In genomic region chr17:67105213-67105612, GRCh38 we compare ENCODE assay signal across 15 cellular contexts.
DNase-seq lines count a peak whose midpoint lies in the region; ATAC-seq, FAIRE-seq and TF ChIP-seq lines count a peak whose summit lies in the region.
"Had no signal": no experiment of that assay in that cellular context is flagged by ENCODE, and none has a peak within 500 bp of the region (broad histone marks: within the 10 kb centered on the region; RNA-seq: fewer than 3 reads in every experiment).

No MANE protein-coding gene starts in this region.

- H3K27me3 ChIP-seq in astrocyte (ENCODE audit: insufficient read depth, low read length) (no peaks in the 10 kb centered on the region), mesenchymal stem cell (ENCODE audit: control insufficient read depth in 1 of 2, insufficient read depth in 1 of 2, low read length in 2 of 2) (no peaks in the 10 kb centered on the region), ovary (no peaks in the 10 kb centered on the region)
- H3K27me3 ChIP-seq: dorsolateral prefrontal cortex had no signal

- H3K18ac ChIP-seq in mesenchymal stem cell (ENCODE audit: low read depth in 1 of 2, low read length in 2 of 2), result no peak overlapping the region

- intact Hi-C loops in ovary (cut with DNase I), result no loop called here

- peaks cover 11% of the 10 kb centered on the region for H4K20me1 ChIP-seq in astrocyte (ENCODE audit: insufficient read depth, low read length)

- peaks cover 19% of the 10 kb centered on the region for H3K36me3 ChIP-seq in astrocyte (ENCODE audit: insufficient read depth, low read length)
- H3K36me3 ChIP-seq in mesenchymal stem cell (ENCODE audit: control insufficient read depth in 1 of 2, insufficient read depth in 2 of 2, low read depth in 1 of 2, low read length in 2 of 2), result peaks cover 13 to 35% of the 10 kb centered on the region in 2 experiments
- H3K36me3 ChIP-seq in ovary, result no peaks in the 10 kb centered on the region

- no peak overlapping the region for H2AK5ac ChIP-seq in mesenchymal stem cell (ENCODE audit: low read length, severe bottlenecking)

- H4K91ac ChIP-seq in mesenchymal stem cell (ENCODE audit: low read length), result no peak overlapping the region

- peaks cover 16% of the 10 kb centered on the region for H3K4me1 Mint-ChIP-seq in astrocyte (ENCODE audit: low read depth, unreplicated experiment)
- H3K4me1 Mint-ChIP-seq: activated naive CD4-positive, alpha-beta T cell treated with anti-CD3 and anti-CD28 coated beads, Interleukin-2, amount 10 ng/mL, durations not matched to agents 7 days and 5 days had no signal

- ATAC-seq in HG02840 (IDR thresholded peaks at IDR 0.05; ENCODE audit: low FRiP score, unreplicated experiment), result no peak
- ATAC-seq: CD8-positive, alpha-beta T cell had no signal

- H3K27ac ChIP-seq in astrocyte (ENCODE audit: low read depth, low read length) (no peak overlapping the region), mesenchymal stem cell (ENCODE audit: low read length, poor library complexity, severe bottlenecking) (no peak overlapping the region), ovary (no peak overlapping the region)

- H3K4me3 ChIP-seq in AG09309 (ENCODE audit: control insufficient read depth, low read depth, low read length), result no peak overlapping the region
- H3K4me3 ChIP-seq in astrocyte (ENCODE audit: insufficient read depth, low read depth, low read length), result no peak overlapping the region
- H3K4me3 ChIP-seq in mesenchymal stem cell (ENCODE audit: insufficient read depth in 1 of 2, low read depth in 1 of 2, low read length in 2 of 2), result no peak overlapping the region
- H3K4me3 ChIP-seq in ovary, result no peak overlapping the region
- H3K4me3 ChIP-seq: dorsolateral prefrontal cortex had no signal

- H2BK15ac ChIP-seq in mesenchymal stem cell (ENCODE audit: low read depth, poor library complexity, severe bottlenecking), result no peak overlapping the region

- no peak overlapping the region for H2BK12ac ChIP-seq in mesenchymal stem cell (ENCODE audit: low read length in 2 of 2)

- peaks cover 13% of the 10 kb centered on the region for H3K36me3 Mint-ChIP-seq in astrocyte (ENCODE audit: low read depth, unreplicated experiment)

- no peaks in the 10 kb centered on the region for H3K4me1 ChIP-seq in astrocyte (ENCODE audit: insufficient read depth, low read length)
- peaks cover 5% of the 10 kb centered on the region for H3K4me1 ChIP-seq in mesenchymal stem cell (ENCODE audit: control insufficient read depth, insufficient read depth, low read depth, low read length)
- H3K4me1 ChIP-seq in ovary (ENCODE audit: insufficient read depth), result peaks cover 3% of the 10 kb centered on the region

- H3K14ac ChIP-seq in mesenchymal stem cell (ENCODE audit: low read length in 2 of 2), result no peak overlapping the region

- no peak overlapping the region for H3K4me3 Mint-ChIP-seq in astrocyte (ENCODE audit: unreplicated experiment)
- H3K4me3 Mint-ChIP-seq: activated CD4-positive, alpha-beta T cell treated with anti-CD3 and anti-CD28 coated beads, Interleukin-2, amount 10 ng/mL, durations not matched to agents 7 days and 5 days; activated naive CD4-positive, alpha-beta T cell treated with anti-CD3 and anti-CD28 coated beads, Interleukin-2, amount 10 ng/mL, durations not matched to agents 7 days and 5 days; CD8-positive, alpha-beta T cell; nephron had no signal

- H3K27ac Mint-ChIP-seq in astrocyte (ENCODE audit: unreplicated experiment), result no peak overlapping the region
- H3K27ac Mint-ChIP-seq: activated CD4-positive, alpha-beta T cell treated with anti-CD3 and anti-CD28 coated beads, Interleukin-2, amount 10 ng/mL, durations not matched to agents 7 days and 5 days; activated naive CD4-positive, alpha-beta T cell treated with anti-CD3 and anti-CD28 coated beads, Interleukin-2, amount 10 ng/mL, durations not matched to agents 7 days and 5 days; CD8-positive, alpha-beta T cell; nephron had no signal

- no peak for TF ChIP-seq EP300 in ovary (IDR thresholded peaks at IDR 0.05)

- no peak overlapping the region for H2BK5ac ChIP-seq in mesenchymal stem cell (ENCODE audit: low read depth, low read length, poor library complexity, severe bottlenecking)

- no peak overlapping the region for H3K4ac ChIP-seq in mesenchymal stem cell (ENCODE audit: low read depth in 1 of 2, low read length in 2 of 2)

- H3K27me3 Mint-ChIP-seq in astrocyte (ENCODE audit: low read depth, unreplicated experiment), result no peaks in the 10 kb centered on the region
- H3K27me3 Mint-ChIP-seq: activated CD4-positive, alpha-beta T cell treated with anti-CD3 and anti-CD28 coated beads, Interleukin-2, amount 10 ng/mL, durations not matched to agents 7 days and 5 days; activated naive CD4-positive, alpha-beta T cell treated with anti-CD3 and anti-CD28 coated beads, Interleukin-2, amount 10 ng/mL, durations not matched to agents 7 days and 5 days had no signal

- no peaks in the 10 kb centered on the region for H3K9me3 Mint-ChIP-seq in astrocyte (ENCODE audit: unreplicated experiment)
- H3K9me3 Mint-ChIP-seq: activated CD4-positive, alpha-beta T cell treated with anti-CD3 and anti-CD28 coated beads, Interleukin-2, amount 10 ng/mL, durations not matched to agents 7 days and 5 days; activated naive CD4-positive, alpha-beta T cell treated with anti-CD3 and anti-CD28 coated beads, Interleukin-2, amount 10 ng/mL, durations not matched to agents 7 days and 5 days; CD8-positive, alpha-beta T cell; nephron had no signal

- no peak overlapping the region for H2BK120ac ChIP-seq in mesenchymal stem cell (ENCODE audit: low read depth, low read length)

- H4K8ac ChIP-seq in mesenchymal stem cell (ENCODE audit: low read length), result no peak overlapping the region

- TF ChIP-seq POLR2A in ovary (IDR thresholded peaks at IDR 0.05), result no peak

- DNase-seq in AG09309 (ENCODE audit: low read depth) (peak; percentile 72), HCEC 1CT (peak; percentile 94), astrocyte (ENCODE audit: low read depth) (peak; percentile 62), mesenchymal stem cell (peak; percentile 49), HPDE6-E6E7 (ENCODE audit: extremely low spot score) (no peak), ovary (no peak), NCI-H187 treated with DMSO at 0.1 percent for 48 hours (lab: John Stamatoyannopoulos, UW) (no peak)
- DNase-seq: activated CD4-positive, alpha-beta T cell treated with anti-CD3 and anti-CD28 coated beads, Interleukin-2, amount 10 ng/mL, durations not matched to agents 7 days and 5 days; activated naive CD4-positive, alpha-beta T cell treated with anti-CD3 and anti-CD28 coated beads, Interleukin-2, amount 10 ng/mL, durations not matched to agents 7 days and 5 days; CD8-positive, alpha-beta T cell; dorsolateral prefrontal cortex; NCI-H1417; NCI-H69 had no signal

- H3K9me3 ChIP-seq in astrocyte (ENCODE audit: insufficient read depth, low read depth, low read length) (no peaks in the 10 kb centered on the region), mesenchymal stem cell (ENCODE audit: control insufficient read depth, low read length) (no peaks in the 10 kb centered on the region), ovary (no peaks in the 10 kb centered on the region)

- peaks cover 13% of the 10 kb centered on the region for H3K79me2 ChIP-seq in astrocyte (ENCODE audit: insufficient read depth, low read length)

- H3K9ac ChIP-seq in astrocyte (ENCODE audit: low read length), result no peak overlapping the region
- peak overlapping the region; percentile 64 for H3K9ac ChIP-seq in mesenchymal stem cell (ENCODE audit: low read length)

- H3K4me2 ChIP-seq in astrocyte (ENCODE audit: low read length), result no peak overlapping the region
- no peak overlapping the region for H3K4me2 ChIP-seq in mesenchymal stem cell (ENCODE audit: low read length, poor library complexity, severe bottlenecking)

- H3K79me1 ChIP-seq in mesenchymal stem cell (replicated peaks; ENCODE audit: low read length, poor library complexity, severe bottlenecking), result peaks cover 10% of the 10 kb centered on the region

- FAIRE-seq in astrocyte (lab: Jason Lieb, UNC), result no peak

- H2AFZ ChIP-seq in astrocyte (ENCODE audit: low read depth, low read length) (no peak overlapping the region), mesenchymal stem cell (ENCODE audit: low read depth, low read length) (no peak overlapping the region)

- no peak for TF ChIP-seq CTCF in AG09309 (IDR thresholded peaks at IDR 0.05; ENCODE audit: control insufficient read depth, insufficient read depth, low read depth, low read length, missing control alignments)
- no peak for TF ChIP-seq CTCF in astrocyte (IDR thresholded peaks at IDR 0.05; ENCODE audit: insufficient read depth, low read depth, low read length)
- TF ChIP-seq CTCF in ovary (IDR thresholded peaks at IDR 0.05), result no peak

- no peak overlapping the region for H3K23ac ChIP-seq in mesenchymal stem cell (ENCODE audit: low read length in 2 of 2)

Comparison
In these comparisons a context has a peak if more than half of its experiments do, and no peak if none do; other contexts are left out.
1. DNase-seq: peak in AG09309 (single experiment), HCEC 1CT (single experiment), astrocyte (single experiment) and mesenchymal stem cell (single experiment); none in HPDE6-E6E7 (single experiment), ovary (0 of 5) and NCI-H187 treated with DMSO at 0.1 percent for 48 hours (single experiment).